Comparison of ENCODE assay signal across 23 cellular contexts in the genomic region with DNA sequence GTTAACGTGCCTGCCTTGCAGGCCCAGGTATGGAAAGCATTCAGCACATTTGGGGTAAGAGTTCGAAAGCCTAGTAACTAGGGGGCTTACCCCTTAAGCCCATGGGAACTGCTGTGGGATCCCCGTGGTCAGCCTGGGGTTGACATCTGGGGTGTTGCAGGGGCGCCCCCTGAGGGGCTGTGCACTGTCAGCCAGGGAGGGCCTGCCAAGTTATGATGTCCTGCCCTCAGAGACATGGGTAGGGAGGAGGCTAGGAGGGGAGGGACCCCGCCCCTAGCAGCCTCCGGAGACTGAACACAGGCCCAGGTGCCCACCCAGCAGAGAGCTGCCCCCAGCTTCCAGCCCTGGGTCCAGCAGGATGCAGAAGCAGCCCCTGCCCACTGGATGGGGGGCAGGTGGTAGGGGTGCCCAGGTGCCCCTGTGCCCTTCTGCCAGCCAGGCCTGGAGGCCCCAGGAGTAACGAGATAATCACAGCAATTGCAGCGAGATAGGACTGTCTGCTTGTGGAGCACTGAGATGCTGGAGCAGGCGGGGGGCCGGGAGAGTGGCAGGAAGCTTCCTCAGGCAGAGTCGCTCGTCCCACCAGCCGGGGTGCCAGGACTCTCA.
DNase-seq lines count a peak whose midpoint lies in the region; ATAC-seq, FAIRE-seq and TF ChIP-seq lines count a peak whose summit lies in the region.
"Had no signal": no experiment of that assay in that cellular context is flagged by ENCODE, and none has a peak within 500 bp of the region (broad histone marks: within the 10 kb centered on the region; RNA-seq: fewer than 3 reads in every experiment).

No MANE protein-coding gene starts in this region.

- no peak overlapping the region for H3K9ac ChIP-seq in K562 (ENCODE audit: insufficient read depth in 1 of 2, low read depth in 2 of 2, low read length in 2 of 2)
- H3K9ac ChIP-seq in neuronal stem cell (ENCODE audit: low read depth, low read length, poor library complexity) = no peak overlapping the region

- no peak overlapping the region for H2BK15ac ChIP-seq in neuronal stem cell (ENCODE audit: low read length)

- H3K79me1 ChIP-seq in neuronal stem cell (ENCODE audit: low read depth, low read length) = no peaks in the 10 kb centered on the region

- no peaks in the 10 kb centered on the region for H4K20me1 ChIP-seq in K562 (replicated peaks; ENCODE audit: control insufficient read depth, insufficient read depth, low read length)

- peak overlapping the region; percentile 51 for H3K18ac ChIP-seq in neuronal stem cell (ENCODE audit: low read length)

- H3K27me3 ChIP-seq in H7 (ENCODE audit: control insufficient read depth, insufficient read depth, low read length) (no peaks in the 10 kb centered on the region), K562 (ENCODE audit: control insufficient read depth in 2 of 2, insufficient read depth in 2 of 2, low read length in 2 of 2) (no peaks in the 10 kb centered on the region), neuronal stem cell (ENCODE audit: control insufficient read depth in 3 of 3, insufficient read depth in 3 of 3, low read depth in 1 of 3, low read length in 3 of 3) (peaks cover 0 to 17% (median 2%) of the 10 kb centered on the region in 3 experiments), upper lobe of left lung (no peaks in the 10 kb centered on the region)
- H3K27me3 ChIP-seq in naive thymus-derived CD4-positive, alpha-beta T cell (ENCODE audit: control insufficient read depth in 2 of 2, insufficient read depth in 2 of 2, low read length in 2 of 2) = no peaks in the 10 kb centered on the region

- no peaks in the 10 kb centered on the region for H3K79me2 ChIP-seq in K562 (ENCODE audit: control insufficient read depth, insufficient read depth, low read length)

- no peak overlapping the region for H3K4me3 ChIP-seq in H7 (ENCODE audit: insufficient read depth, low read depth, low read length)
- no peak overlapping the region for H3K4me3 ChIP-seq in K562
- H3K4me3 ChIP-seq in neuronal stem cell (ENCODE audit: low read length in 2 of 2) = no peak overlapping the region
- H3K4me3 ChIP-seq in naive thymus-derived CD4-positive, alpha-beta T cell (ENCODE audit: low read length) = no peak overlapping the region
- H3K4me3 ChIP-seq in upper lobe of left lung = no peak overlapping the region
- H3K4me3 ChIP-seq: SK-N-MC had no signal

- no peaks in the 10 kb centered on the region for H3K9me3 Mint-ChIP-seq in naive thymus-derived CD4-positive, alpha-beta T cell
- H3K9me3 Mint-ChIP-seq: H9 had no signal

- H2AFZ ChIP-seq in K562 (ENCODE audit: low read depth, low read length) = no peak overlapping the region
- H2AFZ ChIP-seq in neuronal stem cell (ENCODE audit: low read length) = no peak overlapping the region

- ATAC-seq in K562 (no peak), upper lobe of left lung (ENCODE audit: low FRiP score in 2 of 2) (no peak), HG02970 (IDR thresholded peaks at IDR 0.05; ENCODE audit: low FRiP score, unreplicated experiment) (no peak)
- no peak for ATAC-seq in naive thymus-derived CD4-positive, alpha-beta T cell
- ATAC-seq: PC-3 had no signal

- H2BK5ac ChIP-seq in neuronal stem cell (ENCODE audit: low read length) = no peak overlapping the region

- H3K27ac ChIP-seq in K562 (ENCODE audit: extremely low read depth, low read depth, low read length) (no peak overlapping the region), neuronal stem cell (replicated peaks; ENCODE audit: low read length) (no peak overlapping the region), upper lobe of left lung (no peak overlapping the region)
- H3K27ac ChIP-seq in naive thymus-derived CD4-positive, alpha-beta T cell (ENCODE audit: low read depth, low read length) = no peak overlapping the region
- H3K27ac ChIP-seq: SK-N-MC had no signal

- no peak for TF ChIP-seq CTCF in K562 (IDR thresholded peaks at IDR 0.05 in 2 of 3, conservative IDR thresholded peaks at IDR 0.05 in 1 of 3; ENCODE audit: insufficient read depth in 2 of 3, low read depth in 1 of 3, low read length in 3 of 3)
- TF ChIP-seq CTCF in upper lobe of left lung (IDR thresholded peaks at IDR 0.05) = no peak

- peaks cover 0 to 3% (median 0%) of the 10 kb centered on the region in 5 donors for H3K27me3 Mint-ChIP-seq in naive thymus-derived CD4-positive, alpha-beta T cell

- H3K9me3 ChIP-seq in K562 (replicated peaks; ENCODE audit: control insufficient read depth, insufficient read depth, low read depth, low read length) (no peaks in the 10 kb centered on the region), neuronal stem cell (replicated peaks in 1 of 2; ENCODE audit: control insufficient read depth in 2 of 2, insufficient read depth in 1 of 2, low read depth in 1 of 2, low read length in 2 of 2) (no peaks in the 10 kb centered on the region), upper lobe of left lung (no peaks in the 10 kb centered on the region)
- H3K9me3 ChIP-seq in naive thymus-derived CD4-positive, alpha-beta T cell (ENCODE audit: control insufficient read depth in 2 of 3, low read length in 3 of 3) = no peaks in the 10 kb centered on the region

- H3K4me2 ChIP-seq in K562 (ENCODE audit: insufficient read depth, low read length) (no peak overlapping the region), neuronal stem cell (ENCODE audit: insufficient read depth, low read length, poor library complexity, severe bottlenecking) (no peak overlapping the region)

- POLR2A ChIA-PET in K562 (lab: Yijun Ruan, JAX) = interaction anchor here (1.7 kb wide), 1 partner anchor 9 kb away, joined by 10 read pairs; no protein-coding TSS in a partner anchor
- POLR2A ChIA-PET in naive thymus-derived CD4-positive, alpha-beta T cell (lab: Charles Lee) = no interaction called here

- DNase-seq in AG20443 (ENCODE audit: low spot score) (peak; percentile 5), H7 (peak; percentile 54), K562 (ENCODE audit: extremely low read depth in 1 of 4, low spot score in 3 of 4) (peak in 2 of 4 experiments; percentile 16 to 41), neuronal stem cell (ENCODE audit: low spot score) (no peak), upper lobe of left lung (no peak), NOMO-1 (lab: John Stamatoyannopoulos, UW; ENCODE audit: unreplicated experiment in 2 of 2) (no peak)
- DNase-seq in naive thymus-derived CD4-positive, alpha-beta T cell = no peak
- DNase-seq: DMS53, EL, GF-D8, H9, Kasumi-1, NCI-H1694, NCI-H446, NCI-H526, PC-3, Right ventricle myocardium superior had no signal

- H3K14ac ChIP-seq in neuronal stem cell (ENCODE audit: low read length) = no peak overlapping the region

- H3K36me3 Mint-ChIP-seq in naive thymus-derived CD4-positive, alpha-beta T cell = no peaks in the 10 kb centered on the region
- H3K36me3 Mint-ChIP-seq: CD14-positive monocyte had no signal

- whole genome bisulfite sequencing in K562 (ENCODE audit: insufficient coverage, low coverage, missing lambda C conversion rate) = 47% methylated on average over 13 of the region's 13 CpGs
- no CpG with 5 or more reads among the region's 13 CpGs for WGBS in neuronal stem cell (ENCODE audit: extremely low coverage in 2 of 2, insufficient read length in 2 of 2, insufficient replicate concordance in 1 of 2), 2 donors
- 73 to 88% methylated on average over 8 to 11 of the region's 13 CpGs for whole genome bisulfite sequencing in upper lobe of left lung, 2 donors

- no peak overlapping the region for H3K4ac ChIP-seq in neuronal stem cell (ENCODE audit: low read length)

- H3K9me1 ChIP-seq in K562 (ENCODE audit: control insufficient read depth, insufficient read depth, low read length) = no peaks in the 10 kb centered on the region

- H3K4me1 ChIP-seq in K562 (replicated peaks in 1 of 2; ENCODE audit: control insufficient read depth in 2 of 2, insufficient read depth in 2 of 2, low read length in 2 of 2) = peaks cover 0 to 16% of the 10 kb centered on the region in 2 experiments; a peak in 3 of 5 replicates
- H3K4me1 ChIP-seq in neuronal stem cell (ENCODE audit: control insufficient read depth in 2 of 2, insufficient read depth in 1 of 2, low read depth in 1 of 2, low read length in 2 of 2) = peaks cover 0 to 5% of the 10 kb centered on the region in 2 donors
- no peaks in the 10 kb centered on the region for H3K4me1 ChIP-seq in naive thymus-derived CD4-positive, alpha-beta T cell (ENCODE audit: control insufficient read depth in 2 of 2, insufficient read depth in 2 of 2, low read length in 2 of 2)
- no peaks in the 10 kb centered on the region for H3K4me1 ChIP-seq in upper lobe of left lung

- TF ChIP-seq POLR2A in K562 (conservative IDR thresholded peaks at IDR 0.05) (no peak), upper lobe of left lung (IDR thresholded peaks at IDR 0.05) (no peak)

- H3K27ac Mint-ChIP-seq in naive thymus-derived CD4-positive, alpha-beta T cell = peak overlapping the region in 1 of 9 donors; percentile 13
- H3K27ac Mint-ChIP-seq: B cell, H9 had no signal

- H2BK12ac ChIP-seq in neuronal stem cell (ENCODE audit: low read length) = peak overlapping the region; percentile 14

- no peak for TF ChIP-seq RAD21 in K562 (CRISPR knock-in tag; conservative IDR thresholded peaks at IDR 0.05 in 1 of 2, IDR thresholded peaks at IDR 0.05 in 1 of 2)

- H3K4me3 Mint-ChIP-seq in naive thymus-derived CD4-positive, alpha-beta T cell = no peak overlapping the region
- H3K4me3 Mint-ChIP-seq: B cell, CD14-positive monocyte, H9 had no signal

- peak overlapping the region; percentile 81 for H2AK5ac ChIP-seq in neuronal stem cell (ENCODE audit: low read depth, low read length)

- peak overlapping the region; percentile 19 for H2BK120ac ChIP-seq in neuronal stem cell (ENCODE audit: low read depth, low read length)

- intact Hi-C loops in K562 (cut with micrococcal nuclease) = no loop called here
- intact Hi-C loops in naive thymus-derived CD4-positive, alpha-beta T cell (cut with micrococcal nuclease) = no loop called here

- H4K8ac ChIP-seq in neuronal stem cell (ENCODE audit: low read depth, low read length) = no peak overlapping the region

- CTCF ChIA-PET in K562 (lab: Yijun Ruan, JAX; ENCODE audit: low intra/inter-chr PET ratio) = no interaction called here
- CTCF ChIA-PET in naive thymus-derived CD4-positive, alpha-beta T cell (lab: Charles Lee) = no interaction called here

- FAIRE-seq in K562 (lab: Jason Lieb, UNC) = no peak
- FAIRE-seq: GM18507, GM19239 had no signal

- no peak for TF ChIP-seq EP300 in K562 (IDR thresholded peaks at IDR 0.05; ENCODE audit: low read length)
- no peak for TF ChIP-seq EP300 in upper lobe of left lung (IDR thresholded peaks at IDR 0.05)

- no TSS peak for BruUV-seq in K562 (replicated peaks; lab: Mats Ljungman, UMichigan)

- H3K36me3 ChIP-seq in H7 (replicated peaks; ENCODE audit: control insufficient read depth, insufficient read depth, low read length) (no peaks in the 10 kb centered on the region), K562 (ENCODE audit: control insufficient read depth, insufficient read depth, low read length) (no peaks in the 10 kb centered on the region), neuronal stem cell (replicated peaks in 1 of 2; ENCODE audit: control insufficient read depth in 2 of 2, insufficient read depth in 2 of 2, low read length in 2 of 2) (no peaks in the 10 kb centered on the region), upper lobe of left lung (no peaks in the 10 kb centered on the region)
- no peaks in the 10 kb centered on the region for H3K36me3 ChIP-seq in naive thymus-derived CD4-positive, alpha-beta T cell (ENCODE audit: control insufficient read depth in 2 of 3, insufficient read depth in 3 of 3, low read length in 3 of 3)

- in situ Hi-C loops in K562 (cut with MboI) = no loop called here

- H4K91ac ChIP-seq in neuronal stem cell (ENCODE audit: low read depth, low read length, poor library complexity) = peak overlapping the region; percentile 41

- H3K23ac ChIP-seq in neuronal stem cell (ENCODE audit: low read depth, low read length, poor library complexity) = no peak overlapping the region

- H3K4me1 Mint-ChIP-seq in naive thymus-derived CD4-positive, alpha-beta T cell = no peaks in the 10 kb centered on the region
- H3K4me1 Mint-ChIP-seq: B cell, CD14-positive monocyte had no signal

Comparison
In these comparisons a context has a peak if more than half of its experiments do, and no peak if none do; other contexts are left out.
1. DNase-seq: peak in AG20443 (single experiment) and H7 (single experiment); none in neuronal stem cell (single experiment), naive thymus-derived CD4-positive, alpha-beta T cell (0 of 9), upper lobe of left lung (0 of 2) and NOMO-1 (0 of 2).